ENCODE assay signal across 9 cellular contexts in the genomic region with DNA sequence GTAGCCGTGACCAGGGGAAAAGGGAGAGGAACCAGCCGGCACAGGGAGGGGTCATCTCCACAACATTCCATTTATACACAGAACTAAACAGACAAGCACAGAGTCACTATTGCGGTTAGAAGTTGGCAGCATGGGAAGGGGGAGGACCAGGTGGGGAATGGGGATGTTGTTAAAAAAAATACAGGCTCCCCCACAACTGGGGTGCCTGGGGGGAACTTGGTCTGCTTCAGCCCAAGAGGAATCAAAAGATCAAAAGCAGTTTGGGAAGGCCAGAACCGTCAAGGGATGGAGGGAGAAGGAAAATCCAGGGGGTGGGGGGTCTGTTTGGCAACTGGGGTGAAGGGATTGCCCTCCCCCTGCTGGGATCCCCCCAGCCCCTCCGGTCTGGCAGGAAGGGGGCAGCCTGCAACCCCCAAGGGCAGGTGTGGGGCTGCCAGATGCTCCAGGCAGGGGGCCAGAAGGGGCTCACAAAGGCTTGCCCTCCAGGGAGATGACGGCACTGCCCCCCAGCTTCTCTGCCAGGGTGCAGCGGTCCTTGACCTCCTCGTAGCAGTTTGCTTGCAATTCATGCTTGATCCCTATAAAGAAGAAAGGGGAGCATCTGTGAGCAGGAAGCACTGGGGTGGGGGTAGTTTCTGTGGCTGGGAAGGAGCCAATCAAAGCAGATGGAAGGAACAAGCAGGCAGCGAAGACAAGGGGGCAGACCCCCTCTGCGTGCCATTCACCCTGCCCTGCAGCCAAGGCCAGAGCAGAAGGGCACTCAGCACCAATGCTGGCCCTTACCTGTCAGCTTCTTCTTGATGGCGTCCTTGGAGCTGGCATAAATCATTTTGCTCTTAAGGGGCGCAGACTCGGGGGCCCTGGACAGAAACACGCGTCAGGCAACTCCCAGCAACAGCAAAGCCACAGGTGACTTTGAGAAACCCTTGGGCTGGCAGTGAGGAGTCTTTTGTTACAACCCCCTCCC. TPM values are rescaled to one million over a fixed set of nuclear protein-coding genes. Genes with fewer than 3 reads are reported as not detected.
DNase-seq lines count a peak whose midpoint lies in the region; ATAC-seq and TF ChIP-seq lines count a peak whose summit lies in the region.
"Had no signal": no experiment of that assay in that cellular context is flagged by ENCODE, and none has a peak within 500 bp of the region (broad histone marks: within the 10 kb centered on the region; RNA-seq: fewer than 3 reads in every experiment).

No MANE protein-coding gene starts in this region.

- ATAC-seq in CD8-positive, alpha-beta T cell = no peak

- peaks cover 51% of the 10 kb centered on the region for H3K79me2 ChIP-seq in osteoblast (ENCODE audit: insufficient read depth, low read length)

- H3K27me3 ChIP-seq in CD8-positive, alpha-beta T cell (ENCODE audit: insufficient read depth, low read length) = no peaks in the 10 kb centered on the region
- H3K27me3 ChIP-seq in NT2/D1 (ENCODE audit: insufficient read depth, insufficient read length) (no peaks in the 10 kb centered on the region), osteoblast (ENCODE audit: insufficient read depth, low read length) (no peaks in the 10 kb centered on the region)

- H3K36me3 Mint-ChIP-seq in CD8-positive, alpha-beta T cell = peaks cover 60% of the 10 kb centered on the region
- H3K36me3 Mint-ChIP-seq in dendritic cell treated with granulocyte-macrophage colony-stimulating factor and Interleukin-4, amounts not matched to agents 40 ng/mL and 50 ng/mL, for 4 days (ENCODE audit: low read depth) = peaks cover 87% of the 10 kb centered on the region

- no peak overlapping the region for H2AFZ ChIP-seq in osteoblast (ENCODE audit: low read length)

- no peaks in the 10 kb centered on the region for H3K9me3 ChIP-seq in CD8-positive, alpha-beta T cell (ENCODE audit: low read length)
- H3K9me3 ChIP-seq in NT2/D1 (ENCODE audit: insufficient read depth, low read length) (peaks cover 19% of the 10 kb centered on the region; the same call in 1 of the 2 replicates), osteoblast (ENCODE audit: low read depth, low read length) (no peaks in the 10 kb centered on the region)

- peaks cover 44% of the 10 kb centered on the region for H3K4me1 ChIP-seq in CD8-positive, alpha-beta T cell (ENCODE audit: insufficient read depth, low read length)
- H3K4me1 ChIP-seq in NT2/D1 (ENCODE audit: insufficient read depth, insufficient read length) (peaks cover 4% of the 10 kb centered on the region), osteoblast (ENCODE audit: insufficient read depth, low read length) (peaks cover 33% of the 10 kb centered on the region)

- H3K4me3 Mint-ChIP-seq in CD8-positive, alpha-beta T cell = peak overlapping the region; percentile 92
- peak overlapping the region; percentile 34 for H3K4me3 Mint-ChIP-seq in dendritic cell treated with granulocyte-macrophage colony-stimulating factor and Interleukin-4, amounts not matched to agents 40 ng/mL and 50 ng/mL, for 4 days

- H3K4me3 ChIP-seq in CD8-positive, alpha-beta T cell (ENCODE audit: low read depth, low read length) = no peak overlapping the region
- H3K4me3 ChIP-seq in NT2/D1 (ENCODE audit: insufficient read length, low read depth) (no peak overlapping the region), osteoblast (ENCODE audit: insufficient read depth, low read length) (no peak overlapping the region)

- peaks cover 51% of the 10 kb centered on the region for H4K20me1 ChIP-seq in osteoblast (ENCODE audit: insufficient read depth, low read length)

- no peak for TF ChIP-seq CTCF in CD8-positive, alpha-beta T cell (IDR thresholded peaks at IDR 0.05)
- no peak for TF ChIP-seq CTCF in osteoblast (IDR thresholded peaks at IDR 0.05; ENCODE audit: extremely low read depth, low read depth, low read length)
- TF ChIP-seq CTCF in GM13976 (IDR thresholded peaks at IDR 0.05; ENCODE audit: borderline replicate concordance, control extremely low read depth, extremely low read depth, insufficient read depth, missing control alignments) = no peak

- H3K9ac ChIP-seq in NT2/D1 (ENCODE audit: insufficient read length, low read depth) = peak overlapping the region; percentile 38

- H3K4me1 Mint-ChIP-seq in CD8-positive, alpha-beta T cell (ENCODE audit: low read depth) = peaks cover 50% of the 10 kb centered on the region
- H3K4me1 Mint-ChIP-seq in dendritic cell treated with granulocyte-macrophage colony-stimulating factor and Interleukin-4, amounts not matched to agents 40 ng/mL and 50 ng/mL, for 4 days (ENCODE audit: low read depth) = peaks cover 65% of the 10 kb centered on the region

- H3K4me2 ChIP-seq in osteoblast (ENCODE audit: insufficient read depth, low read length) = peak overlapping the region; percentile 98

- intact Hi-C loops in CD8-positive, alpha-beta T cell (cut with DNase I, micrococcal nuclease) = loop anchor here (5.0 kb wide), 3 partner anchors 203 to 933 kb away; a partner anchor contains a TSS
- intact Hi-C loops in dendritic cell treated with granulocyte-macrophage colony-stimulating factor and Interleukin-4, amounts not matched to agents 40 ng/mL and 50 ng/mL, for 4 days (cut with micrococcal nuclease) = no loop called here

- POLR2A ChIA-PET in CD8-positive, alpha-beta T cell (lab: Charles Lee) = interaction anchor here (7.1 kb wide), 1 partner anchor 33 kb away, joined by 178 read pairs; a partner anchor contains a TSS

- no peak for DNase-seq in CD8-positive, alpha-beta T cell
- no peak for DNase-seq in NT2/D1 (ENCODE audit: low read depth, low spot score)
- peak; percentile 45 for DNase-seq in osteoblast (ENCODE audit: insufficient read length, low spot score, missing footprints)
- DNase-seq in GM13976 (ENCODE audit: low spot score) = no peak
- DNase-seq in NCI-H345 treated with DMSO at 0.1 percent for 48 hours (lab: John Stamatoyannopoulos, UW; ENCODE audit: unreplicated experiment) = no peak
- DNase-seq in DMS 273 treated with DMSO at 0.1 percent for 48 hours (lab: John Stamatoyannopoulos, UW) = no peak
- DNase-seq: NCI-H1048; stimulated activated naive CD4-positive, alpha-beta T cell had no signal

- H3K9me3 Mint-ChIP-seq in CD8-positive, alpha-beta T cell = no peaks in the 10 kb centered on the region
- H3K9me3 Mint-ChIP-seq in dendritic cell treated with granulocyte-macrophage colony-stimulating factor and Interleukin-4, amounts not matched to agents 40 ng/mL and 50 ng/mL, for 4 days = no peaks in the 10 kb centered on the region

- peak overlapping the region; percentile 52 for H3K27ac Mint-ChIP-seq in CD8-positive, alpha-beta T cell
- peak overlapping the region; percentile 96 for H3K27ac Mint-ChIP-seq in dendritic cell treated with granulocyte-macrophage colony-stimulating factor and Interleukin-4, amounts not matched to agents 40 ng/mL and 50 ng/mL, for 4 days

- H3K27ac ChIP-seq in CD8-positive, alpha-beta T cell (ENCODE audit: low read depth, low read length) = no peak overlapping the region
- no peak overlapping the region for H3K27ac ChIP-seq in osteoblast (ENCODE audit: low read depth, low read length)

- CTCF ChIA-PET in CD8-positive, alpha-beta T cell (lab: Charles Lee) = interaction anchor here (0.6 to 0.7 kb wide), 2 partner anchors 30 to 1310 kb away, joined by 3 read pairs; no protein-coding TSS in a partner anchor

- no peaks in the 10 kb centered on the region for H3K27me3 Mint-ChIP-seq in CD8-positive, alpha-beta T cell (ENCODE audit: low read depth)
- no peaks in the 10 kb centered on the region for H3K27me3 Mint-ChIP-seq in dendritic cell treated with granulocyte-macrophage colony-stimulating factor and Interleukin-4, amounts not matched to agents 40 ng/mL and 50 ng/mL, for 4 days

- peaks cover 43% of the 10 kb centered on the region for H3K36me3 ChIP-seq in CD8-positive, alpha-beta T cell (ENCODE audit: insufficient read depth, low read length)
- peaks cover 66% of the 10 kb centered on the region for H3K36me3 ChIP-seq in NT2/D1 (ENCODE audit: insufficient read depth, insufficient read length, low read length)
- H3K36me3 ChIP-seq in osteoblast (ENCODE audit: insufficient read depth, low read length) = peaks cover 58% of the 10 kb centered on the region

- in situ Hi-C loops in GM13976 (cut with MboI; ENCODE audit: low sequenced_read_pairs, unreplicated experiment) = no loop called here

RNA-seq across cellular contexts. Expression of a gene that starts 2.8 kb away (rescaled TPM):
- total RNA-seq in CD8-positive, alpha-beta T cell = 100 to 1,000 TPM; 329 to 337 TPM
- 607 and 704 TPM in 2 replicates for total RNA-seq in osteoblast

RNA-seq across cellular contexts. Expression of a gene that starts 5.1 kb away (rescaled TPM):
- 10 to 100 TPM; 29.6 to 31.6 TPM for total RNA-seq in CD8-positive, alpha-beta T cell
- 50.1 and 53.6 TPM in 2 replicates for total RNA-seq in osteoblast

RNA-seq across cellular contexts. Expression of a gene that starts 17.4 kb away (rescaled TPM):
- total RNA-seq in CD8-positive, alpha-beta T cell = 1 to 10 TPM; 3.8 to 5.1 TPM
- total RNA-seq in osteoblast = 81.6 and 94.8 TPM in 2 replicates

RNA-seq across cellular contexts. Expression of a gene that starts 21.4 kb away (rescaled TPM):
- under 1 TPM; 0.52 to 0.69 TPM for total RNA-seq in CD8-positive, alpha-beta T cell
- total RNA-seq in osteoblast = 1.1 and 1.5 TPM in 2 replicates

RNA-seq across cellular contexts. Expression of a gene that starts 24.5 kb away (rescaled TPM):
- 100 to 1,000 TPM; 193 to 200 TPM for total RNA-seq in CD8-positive, alpha-beta T cell
- total RNA-seq in osteoblast = not detected in 2 replicates

Comparison
In these comparisons a context has a peak if more than half of its experiments do, and no peak if none do; other contexts are left out.
1. RNA of a gene that starts 17.4 kb away (total RNA-seq): 81.6 to 94.8 TPM in osteoblast; 3.8 to 5.1 TPM in CD8-positive, alpha-beta T cell; every median in the first group is over 10 times any median in the second.